Comparison of ENCODE assay signal across 1 cellular context in genomic region chr20:833450-834150, GRCh38.
A peak's percentile ranks its signal among the peaks of the same experiment; 100 is the strongest.
TF ChIP-seq lines count a peak whose summit lies in the region.

Gene FAM110A, plus strand, starts transcription at chr20:833715. Its CDS starts 11,090 bp downstream, at chr20:844805.

TF ChIP-seq in K562, 482 proteins besides CTCF, POLR2A, EP300 and RAD21 (continued from another document and continues in another):
- no peak for TF ChIP-seq CHD7 (IDR thresholded peaks at IDR 0.05; ENCODE audit: low read depth, low read length)
- no peak for TF ChIP-seq HBP1 (CRISPR knock-in tag; IDR thresholded peaks at IDR 0.05)
- TF ChIP-seq SMAD2 (IDR thresholded peaks at IDR 0.05; ENCODE audit: low read depth, low read length), result no peak
- TF ChIP-seq NFIC (IDR thresholded peaks at IDR 0.05), result 0 out of 2 replicates have a peak, but pooled peaks have one; percentile 60
- TF ChIP-seq VEZF1 (CRISPR knock-in tag; IDR thresholded peaks at IDR 0.05), result peak; percentile 91
- TF ChIP-seq TFE3 (CRISPR knock-in tag; IDR thresholded peaks at IDR 0.05), result no peak
- TF ChIP-seq E2F5 (CRISPR knock-in tag; IDR thresholded peaks at IDR 0.05), result no peak
- TF ChIP-seq ETV1 (tag; conservative IDR thresholded peaks at IDR 0.05; ENCODE audit: low read depth), result peak; percentile 20; the same call in 1 of the 2 replicates
- TF ChIP-seq NR2C2 (CRISPR knock-in tag; IDR thresholded peaks at IDR 0.05), result no peak
- TF ChIP-seq NR2C2 (tag; IDR thresholded peaks at IDR 0.05), result no peak
- TF ChIP-seq MLX (CRISPR knock-in tag; conservative IDR thresholded peaks at IDR 0.05), result no peak
- no peak for TF ChIP-seq PBX2 (CRISPR knock-in tag; IDR thresholded peaks at IDR 0.05; ENCODE audit: low read depth)
- TF ChIP-seq PBX2 (tag; conservative IDR thresholded peaks at IDR 0.05; ENCODE audit: low read depth), result no peak
- TF ChIP-seq HEY1 (CRISPR knock-in tag; IDR thresholded peaks at IDR 0.05; ENCODE audit: borderline replicate concordance), result no peak
- no peak for TF ChIP-seq GTF3C2 (IDR thresholded peaks at IDR 0.05; ENCODE audit: borderline replicate concordance, extremely low read depth, insufficient read length)
- TF ChIP-seq HNRNPUL1 (IDR thresholded peaks at IDR 0.05; ENCODE audit: low read length), result no peak
- TF ChIP-seq HMGXB4 (CRISPR knock-in tag; IDR thresholded peaks at IDR 0.05), result no peak
- TF ChIP-seq NR2C1 (IDR thresholded peaks at IDR 0.05), result no peak
- TF ChIP-seq NR2C1 (tag; IDR thresholded peaks at IDR 0.05), result no peak
- no peak for TF ChIP-seq ZNF143 (CRISPR knock-in tag; IDR thresholded peaks at IDR 0.05)
- no peak for TF ChIP-seq ZNF785 (CRISPR knock-in tag; IDR thresholded peaks at IDR 0.05)
- no peak for TF ChIP-seq FOXA3 (CRISPR knock-in tag; conservative IDR thresholded peaks at IDR 0.05 in 1 of 2, IDR thresholded peaks at IDR 0.05 in 1 of 2)
- no peak for TF ChIP-seq FOXO4 (CRISPR knock-in tag; IDR thresholded peaks at IDR 0.05)
- TF ChIP-seq KDM1A (IDR thresholded peaks at IDR 0.05), result no peak
- TF ChIP-seq ZNF77 (CRISPR knock-in tag; IDR thresholded peaks at IDR 0.05), result no peak
- no peak for TF ChIP-seq SLC30A9 (CRISPR knock-in tag; IDR thresholded peaks at IDR 0.05)
